In genomic region chr21:33664135-33664534, GRCh38 we compare ENCODE assay signal across 23 cellular contexts. TPM values are rescaled to one million over a fixed set of nuclear protein-coding genes. Genes with fewer than 3 reads are reported as not detected.
DNase-seq lines count a peak whose midpoint lies in the region; ATAC-seq, FAIRE-seq and TF ChIP-seq lines count a peak whose summit lies in the region.
"Had no signal": no experiment of that assay in that cellular context is flagged by ENCODE, and none has a peak within 500 bp of the region (broad histone marks: within the 10 kb centered on the region; RNA-seq: fewer than 3 reads in every experiment).

No MANE protein-coding gene starts in this region.

- H3K79me1 ChIP-seq in H1 (ENCODE audit: low read depth, low read length) (peaks cover 6% of the 10 kb centered on the region), trophoblast cell (ENCODE audit: low read length) (peaks cover under 1% of the 10 kb centered on the region), mesendoderm (ENCODE audit: low read length) (peaks cover 13% of the 10 kb centered on the region)

- WGBS in H1 (ENCODE audit: extremely low coverage in 1 of 2, insufficient coverage in 1 of 2, insufficient read length in 1 of 2, insufficient replicate concordance in 2 of 2, low coverage in 1 of 2, low lambda C conversion rate in 2 of 2, missing lambda C conversion rate in 1 of 2), 2 experiments: 94% methylated on average over 3 of the region's 3 CpGs; no CpG with 5 or more reads in 1 of the 2 experiments
- WGBS in trophoblast cell (ENCODE audit: extremely low coverage, insufficient coverage, insufficient read length): no CpG with 5 or more reads among the region's 3 CpGs
- no CpG with 5 or more reads among the region's 3 CpGs for WGBS in mesendoderm (ENCODE audit: extremely low coverage, insufficient coverage, low lambda C conversion rate)

- H4K91ac ChIP-seq in H1 (replicated peaks; ENCODE audit: insufficient read length, low read length) (no peak overlapping the region), trophoblast cell (ENCODE audit: low read depth, low read length) (no peak overlapping the region)

- intact Hi-C loops in cardiac septum (cut with DNase I): no loop called here

- H3K27ac ChIP-seq in HUES6 (ENCODE audit: low read depth, low read length) (peak overlapping the region; percentile 39; the same call in 1 of the 2 replicates), H1 (ENCODE audit: low read depth, low read length) (no peak overlapping the region), trophoblast cell (ENCODE audit: low read depth, low read length) (no peak overlapping the region), mesendoderm (ENCODE audit: low read depth, low read length) (no peak overlapping the region)
- H3K27ac ChIP-seq: 22Rv1; A549; BLaER1 treated with 17β-estradiol and CSF1 and Interleukin-3, amounts not matched to agents 10 nM and 100 nM; C4-2B had no signal

- H3K36me3 ChIP-seq in HUES6 (ENCODE audit: control insufficient read depth, insufficient read depth, low read length): no peaks in the 10 kb centered on the region
- no peaks in the 10 kb centered on the region for H3K36me3 ChIP-seq in H1 (ENCODE audit: control insufficient read depth in 2 of 4, insufficient read depth in 4 of 4, low read length in 3 of 4)
- no peaks in the 10 kb centered on the region for H3K36me3 ChIP-seq in trophoblast cell (ENCODE audit: control insufficient read depth in 1 of 2, insufficient read depth in 2 of 2, low read length in 2 of 2)
- no peaks in the 10 kb centered on the region for H3K36me3 ChIP-seq in mesendoderm (ENCODE audit: control insufficient read depth, insufficient read depth, low read length)

- no peak overlapping the region for H3K4me2 ChIP-seq in H1 (ENCODE audit: insufficient read depth in 1 of 2, low read depth in 2 of 2, low read length in 2 of 2)
- H3K4me2 ChIP-seq in trophoblast cell (ENCODE audit: low read length): no peak overlapping the region
- no peak overlapping the region for H3K4me2 ChIP-seq in mesendoderm (ENCODE audit: low read length)
- H3K4me2 ChIP-seq: A549; BLaER1 treated with 17β-estradiol and CSF1 and Interleukin-3, amounts not matched to agents 10 nM and 100 nM had no signal

- H4K12ac ChIP-seq in trophoblast cell (ENCODE audit: low read depth, low read length): no peak overlapping the region

- H2AFZ ChIP-seq in H1 (ENCODE audit: low read length) (no peak overlapping the region), trophoblast cell (ENCODE audit: insufficient read depth, low read length, poor library complexity) (no peak overlapping the region)

- H4K5ac ChIP-seq in H1 (ENCODE audit: insufficient read length, low read depth, low read length) (no peak overlapping the region), mesendoderm (ENCODE audit: low read length) (no peak overlapping the region)

- H3K56ac ChIP-seq in H1 (replicated peaks; ENCODE audit: insufficient read length, low read depth, low read length): no peak overlapping the region
- H3K56ac ChIP-seq in mesendoderm (ENCODE audit: low read length): no peak overlapping the region

- peak in 1 of 3 experiments; percentile 4; a peak in 1 of 4 replicates for TF ChIP-seq CTCF in H1 (IDR thresholded peaks at IDR 0.05; ENCODE audit: control extremely low read depth in 1 of 3, insufficient read depth in 1 of 3, low read depth in 1 of 3, low read length in 3 of 3)

- no peak for ATAC-seq in HG03354 (IDR thresholded peaks at IDR 0.05; ENCODE audit: poor library complexity, severe bottlenecking, unreplicated experiment)
- ATAC-seq: A549; CD8-positive, alpha-beta T cell had no signal

- POLR2A ChIA-PET in H1 (lab: Charles Lee; ENCODE audit: partially characterized antibody): interaction anchor here (1.8 kb wide), 1 partner anchor 20 kb away, joined by 7 read pairs; no protein-coding TSS in a partner anchor

- no peak overlapping the region for H2BK15ac ChIP-seq in H1 (ENCODE audit: low read length)
- no peak overlapping the region for H2BK15ac ChIP-seq in mesendoderm (replicated peaks; ENCODE audit: low read depth)

- H3K27me3 ChIP-seq in HUES6 (ENCODE audit: control insufficient read depth, insufficient read depth, low read length) (no peaks in the 10 kb centered on the region), H1 (replicated peaks in 1 of 4; ENCODE audit: control insufficient read depth in 3 of 4, extremely low read depth in 1 of 4, insufficient read depth in 3 of 4, low read length in 3 of 4) (no peaks in the 10 kb centered on the region), trophoblast cell (ENCODE audit: insufficient read depth, low read length) (no peaks in the 10 kb centered on the region), mesendoderm (ENCODE audit: insufficient read depth, low read length, poor library complexity) (no peaks in the 10 kb centered on the region)
- H3K27me3 ChIP-seq: BLaER1 treated with 17β-estradiol and CSF1 and Interleukin-3, amounts not matched to agents 10 nM and 100 nM had no signal

- TF ChIP-seq POLR2A in GM12892 (IDR thresholded peaks at IDR 0.05; ENCODE audit: low read depth, low read length): no peak
- no peak for TF ChIP-seq POLR2A in H1 (IDR thresholded peaks at IDR 0.05; ENCODE audit: control extremely low read depth in 1 of 2, low read depth in 2 of 2, low read length in 2 of 2)

- H4K8ac ChIP-seq in H1 (ENCODE audit: extremely low read depth, insufficient read depth, low read length) (no peak overlapping the region), trophoblast cell (ENCODE audit: low read depth, low read length) (no peak overlapping the region), mesendoderm (ENCODE audit: low read depth, low read length) (no peak overlapping the region)

- peaks cover 24 to 98% of the 10 kb centered on the region in 2 experiments for H3K79me2 ChIP-seq in H1 (ENCODE audit: control insufficient read depth in 1 of 2, insufficient read depth in 2 of 2, low read length in 2 of 2)
- peaks cover 6% of the 10 kb centered on the region for H3K79me2 ChIP-seq in trophoblast cell (ENCODE audit: control insufficient read depth, insufficient read depth, low read length, poor library complexity)
- peaks cover 55% of the 10 kb centered on the region for H3K79me2 ChIP-seq in mesendoderm (ENCODE audit: control insufficient read depth, insufficient read depth, low read length)

- H3K4me1 ChIP-seq in HUES6 (ENCODE audit: control insufficient read depth, insufficient read depth, low read length): peaks cover 20% of the 10 kb centered on the region
- peaks cover 0 to 9% (median under 1%) of the 10 kb centered on the region in 4 experiments; a peak in 2 of 7 replicates for H3K4me1 ChIP-seq in H1 (replicated peaks in 1 of 4; ENCODE audit: control insufficient read depth in 3 of 4, insufficient read depth in 4 of 4, low read length in 3 of 4)
- peaks cover 11 to 14% of the 10 kb centered on the region in 2 experiments for H3K4me1 ChIP-seq in trophoblast cell (ENCODE audit: control insufficient read depth in 1 of 2, insufficient read depth in 2 of 2, low read length in 2 of 2)
- peaks cover 6% of the 10 kb centered on the region for H3K4me1 ChIP-seq in mesendoderm (ENCODE audit: control insufficient read depth, low read depth, low read length)

- H3K23me2 ChIP-seq in H1 (ENCODE audit: low read depth, low read length): no peaks in the 10 kb centered on the region

- H3K14ac ChIP-seq in H1 (ENCODE audit: insufficient read length) (no peak overlapping the region), trophoblast cell (ENCODE audit: low read length) (no peak overlapping the region)

- H2BK5ac ChIP-seq in H1 (ENCODE audit: low read depth, low read length) (peak overlapping the region; percentile 31; the same call in 1 of the 2 replicates), trophoblast cell (ENCODE audit: low read depth, low read length, poor library complexity) (no peak overlapping the region), mesendoderm (ENCODE audit: low read length) (no peak overlapping the region)

- no peak overlapping the region for H2BK120ac ChIP-seq in H1 (replicated peaks; ENCODE audit: low read depth, low read length)
- no peak overlapping the region for H2BK120ac ChIP-seq in trophoblast cell (ENCODE audit: insufficient read depth, low read length, poor library complexity)
- no peak overlapping the region for H2BK120ac ChIP-seq in mesendoderm (ENCODE audit: low read depth, low read length)

- H4K20me1 ChIP-seq in H1 (replicated peaks in 1 of 2; ENCODE audit: control insufficient read depth in 1 of 2, insufficient read depth in 2 of 2, low read length in 2 of 2): peaks cover 7 to 19% of the 10 kb centered on the region in 2 experiments

- H3K18ac ChIP-seq in H1 (ENCODE audit: extremely low read depth, low read length) (no peak overlapping the region), trophoblast cell (ENCODE audit: low read length) (no peak overlapping the region), mesendoderm (ENCODE audit: low read length) (no peak overlapping the region)

- CTCF ChIA-PET in H1 (lab: Charles Lee; ENCODE audit: partially characterized antibody): interaction anchor here (0.9 kb wide), 1 partner anchor 15 kb away, joined by 3 read pairs; no protein-coding TSS in a partner anchor

- no peak overlapping the region for H3K23ac ChIP-seq in H1 (ENCODE audit: insufficient read length)
- no peak overlapping the region for H3K23ac ChIP-seq in trophoblast cell (ENCODE audit: low read length)
- no peak overlapping the region for H3K23ac ChIP-seq in mesendoderm (ENCODE audit: low read length)

- H3K4me3 ChIP-seq in HUES6 (ENCODE audit: low read depth, low read length) (no peak overlapping the region), H1 (ENCODE audit: extremely low read depth in 1 of 4, insufficient read depth in 2 of 4, low read depth in 3 of 4, low read length in 4 of 4) (no peak overlapping the region), trophoblast cell (ENCODE audit: low read depth, low read length) (no peak overlapping the region), mesendoderm (ENCODE audit: low read length) (no peak overlapping the region)
- H3K4me3 ChIP-seq: A549; BLaER1 treated with 17β-estradiol and CSF1 and Interleukin-3, amounts not matched to agents 10 nM and 100 nM had no signal

- H3K9ac ChIP-seq in HUES6 (ENCODE audit: low read length) (no peak overlapping the region), H1 (replicated peaks in 1 of 4; ENCODE audit: extremely low read depth in 1 of 4, low read depth in 3 of 4, low read length in 3 of 4) (no peak overlapping the region), trophoblast cell (ENCODE audit: low read length) (no peak overlapping the region), mesendoderm (ENCODE audit: low read length) (no peak overlapping the region)
- H3K9ac ChIP-seq: BLaER1 treated with 17β-estradiol and CSF1 and Interleukin-3, amounts not matched to agents 10 nM and 100 nM had no signal

- no peak for TF ChIP-seq RAD21 in H1 (IDR thresholded peaks at IDR 0.05 in 1 of 2, conservative IDR thresholded peaks at IDR 0.05 in 1 of 2; ENCODE audit: low read depth in 2 of 2, low read length in 2 of 2)

- H2AK5ac ChIP-seq in H1 (ENCODE audit: low read depth, low read length): 0 out of 2 replicates have a peak overlapping the region, but pooled peaks have one; percentile 44
- H2AK5ac ChIP-seq in trophoblast cell (ENCODE audit: low read length): no peak overlapping the region
- no peak overlapping the region for H2AK5ac ChIP-seq in mesendoderm (ENCODE audit: low read length)

- peak; percentile 17 for FAIRE-seq in GM12892 (lab: Jason Lieb, UNC)
- FAIRE-seq in H1 (lab: Jason Lieb, UNC): no peak
- FAIRE-seq: A549, D721Med, G401.6, GM12891, GM18507 had no signal

- H2BK20ac ChIP-seq in H1 (ENCODE audit: low read length): no peak overlapping the region

- H3K4ac ChIP-seq in H1 (replicated peaks; ENCODE audit: insufficient read length, low read depth, low read length) (no peak overlapping the region), trophoblast cell (ENCODE audit: low read depth, low read length) (peak overlapping the region; percentile 90), mesendoderm (ENCODE audit: low read depth, low read length) (no peak overlapping the region)

- no peak for DNase-seq in GM12892 (ENCODE audit: insufficient read length)
- DNase-seq in H1 (ENCODE audit: low read depth in 1 of 2, low spot score in 2 of 2): no peak
- no peak for DNase-seq in trophoblast cell
- DNase-seq in mesendoderm: no peak
- no peak for DNase-seq in NCI-H1092 (lab: John Stamatoyannopoulos, UW)
- DNase-seq in cardiac septum (ENCODE audit: low spot score): no peak
- DNase-seq: AML-193; Caco-2; Calu3; CD4-positive, alpha-beta T cell; CD8-positive, alpha-beta T cell; DMS79 treated with DMSO at 0.1 percent for 48 hours; GF-D8 had no signal

- H2BK12ac ChIP-seq in H1 (ENCODE audit: low read depth, low read length) (no peak overlapping the region), trophoblast cell (ENCODE audit: low read length) (no peak overlapping the region)

- no peaks in the 10 kb centered on the region; the same call in 1 of the 2 replicates for H3K9me3 ChIP-seq in HUES6 (ENCODE audit: control insufficient read depth, insufficient read depth, low read depth, low read length)
- no peaks in the 10 kb centered on the region for H3K9me3 ChIP-seq in H1 (ENCODE audit: insufficient read depth in 2 of 2, low read depth in 1 of 2, low read length in 1 of 2)
- H3K9me3 ChIP-seq in trophoblast cell (ENCODE audit: insufficient read depth, low read depth, low read length): no peaks in the 10 kb centered on the region
- H3K9me3 ChIP-seq: Caco-2 had no signal

- TF ChIP-seq EP300 in H1 (IDR thresholded peaks at IDR 0.05; ENCODE audit: borderline replicate concordance in 1 of 2, low read depth in 2 of 2, low read length in 2 of 2): no peak

RNA-seq across cellular contexts. Expression of gene ITSN1, which starts 21.8 kb away (rescaled TPM):
- 1.2 TPM for polyA plus RNA-seq in GM12892 (2012; ENCODE audit: missing spikeins)
- 78.1 and 81.1 TPM in 2 replicates for total RNA-seq in H1 (2021; fragmentation: NEBNext Ultra II Directional; extraction: Animal tissue kit (Norgen Biotek cat#: 25700))
- polyA plus RNA-seq in H1 (2011; rRNA removed): 48.9 and 60.8 TPM in 2 replicates
- 71.3 TPM for polyA plus RNA-seq in H1 (2011; cell fraction: cytosol; rRNA removed)
- polyA plus RNA-seq in H1 (2011; cell fraction: nucleus; rRNA removed): 151 TPM
- polyA plus RNA-seq in H1 (2012, experiment 1 of 2): 77.9 to 94.5 TPM (median 91.7 TPM) in 4 replicates
- polyA plus RNA-seq in H1 (2012, experiment 2 of 2): 5.1 TPM
- 51.9 TPM for polyA plus RNA-seq in H1 (2013, experiment 1 of 2)
- polyA plus RNA-seq in H1 (2013, experiment 2 of 2): 50.0 TPM
- 132 and 143 TPM in 2 replicates for polyA minus RNA-seq in H1 (2011; rRNA and poly(A)+ RNA removed)
- polyA minus RNA-seq in H1 (2011; cell fraction: cytosol; rRNA and poly(A)+ RNA removed): 54.9 TPM
- 85.2 TPM for polyA minus RNA-seq in H1 (2011; cell fraction: nucleus; rRNA and poly(A)+ RNA removed)
- 121 and 122 TPM in 2 replicates for polyA plus RNA-seq in trophoblast cell (2013)
- polyA plus RNA-seq in mesendoderm (2013, experiment 1 of 2): 44.4 TPM
- polyA plus RNA-seq in mesendoderm (2013, experiment 2 of 2): 47.3 TPM
- total RNA-seq in cardiac septum: 25.5 TPM

RNA-seq across cellular contexts. Expression of gene CRYZL1, which starts 22.6 kb away (rescaled TPM):
- 29.1 TPM for polyA plus RNA-seq in GM12892 (2012; ENCODE audit: missing spikeins)
- total RNA-seq in H1 (2021; fragmentation: NEBNext Ultra II Directional; extraction: Animal tissue kit (Norgen Biotek cat#: 25700)): 15.6 and 16.8 TPM in 2 replicates
- polyA plus RNA-seq in H1 (2011; rRNA removed): 8.3 and 15.8 TPM in 2 replicates
- polyA plus RNA-seq in H1 (2011; cell fraction: cytosol; rRNA removed): 19.8 TPM
- polyA plus RNA-seq in H1 (2011; cell fraction: nucleus; rRNA removed): 11.1 TPM
- polyA plus RNA-seq in H1 (2012, experiment 1 of 2): 17.9 to 29.6 TPM (median 19.1 TPM) in 4 replicates
- polyA plus RNA-seq in H1 (2012, experiment 2 of 2): 2.5 TPM
- polyA plus RNA-seq in H1 (2013, experiment 1 of 2): 15.6 TPM
- polyA plus RNA-seq in H1 (2013, experiment 2 of 2): 14.2 TPM
- 35.9 and 37.8 TPM in 2 replicates for polyA minus RNA-seq in H1 (2011; rRNA and poly(A)+ RNA removed)
- polyA minus RNA-seq in H1 (2011; cell fraction: cytosol; rRNA and poly(A)+ RNA removed): 13.5 TPM
- polyA minus RNA-seq in H1 (2011; cell fraction: nucleus; rRNA and poly(A)+ RNA removed): 34.1 TPM
- 20.4 and 21.1 TPM in 2 replicates for polyA plus RNA-seq in trophoblast cell (2013)
- polyA plus RNA-seq in mesendoderm (2013, experiment 1 of 2): 10.0 TPM
- 9.7 TPM for polyA plus RNA-seq in mesendoderm (2013, experiment 2 of 2)
- total RNA-seq in cardiac septum: 23.0 TPM
